In the genomic region with DNA sequence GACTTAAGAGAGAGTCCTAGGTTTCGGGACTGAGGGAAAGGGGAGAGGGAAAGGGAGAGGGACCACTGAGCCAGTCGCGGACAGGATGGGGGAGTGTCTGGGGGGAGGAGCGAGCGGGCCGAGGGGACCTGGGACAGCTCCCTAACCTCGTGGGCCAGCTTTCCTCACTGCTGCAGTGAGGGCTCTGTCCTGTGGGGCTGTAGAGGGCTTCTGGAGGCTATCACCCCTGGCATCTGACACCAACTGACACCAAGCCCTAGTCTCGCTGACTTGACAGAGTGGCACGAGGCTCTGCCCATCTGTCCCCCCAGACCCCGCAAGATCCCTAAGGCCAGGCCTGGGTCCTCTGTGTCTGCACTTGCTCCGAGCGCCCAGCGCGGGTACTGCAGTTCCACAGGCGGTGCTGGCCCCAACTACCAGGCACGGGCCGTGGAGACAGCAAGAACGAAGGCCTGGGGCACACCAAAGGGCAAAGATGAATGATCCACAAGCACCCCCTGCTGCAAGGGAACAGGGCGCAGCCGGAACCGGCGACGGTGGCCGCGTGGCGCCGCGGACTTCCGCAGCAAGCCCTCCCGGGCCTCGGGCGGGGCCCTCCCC, we compare ENCODE assay signal across 8 cellular contexts. TPM values are rescaled to one million over a fixed set of nuclear protein-coding genes. Genes with fewer than 3 reads are reported as not detected.
DNase-seq lines count a peak whose midpoint lies in the region; ATAC-seq and TF ChIP-seq lines count a peak whose summit lies in the region.

No MANE protein-coding gene starts in this region.

- peak overlapping the region; percentile 85 for H3K4me3 Mint-ChIP-seq in activated T-cell treated with anti-CD3 and anti-CD28 coated beads, Interleukin-2, amount 50 U/mL, for 4 hours
- H3K4me3 Mint-ChIP-seq in progenitor cell of endocrine pancreas (ENCODE audit: low read depth): peak overlapping the region; percentile 78

- peak; percentile 37 for ATAC-seq in GM21619 (IDR thresholded peaks at IDR 0.05; ENCODE audit: unreplicated experiment)
- peak; percentile 25 to 42 for ATAC-seq in activated T-cell treated with anti-CD3 and anti-CD28 coated beads, Interleukin-2, amount 50 U/mL, for 4 hours

- no peak for TF ChIP-seq CTCF in progenitor cell of endocrine pancreas (IDR thresholded peaks at IDR 0.05; ENCODE audit: unreplicated experiment)

- H3K27ac Mint-ChIP-seq in progenitor cell of endocrine pancreas: no peak overlapping the region

- peak; percentile 35 for DNase-seq in NCI-H1092 treated with DMSO at 0.1 percent for 48 hours (lab: John Stamatoyannopoulos, UW)
- no peak for DNase-seq in NCI-H1092 (lab: John Stamatoyannopoulos, UW)
- peak; percentile 52 for DNase-seq in HuH-7.5 (ENCODE audit: low spot score)
- no peak for DNase-seq in activated T-cell treated with anti-CD3 and anti-CD28 coated beads, Interleukin-2, amount 50 U/mL, for 4 hours
- peak; percentile 27 for DNase-seq in glomerular visceral epithelial cell (ENCODE audit: extremely low spot score)
- DNase-seq in progenitor cell of endocrine pancreas (ENCODE audit: low spot score, unreplicated experiment): no peak
- no peak for DNase-seq in retina

- peaks cover 4% of the 10 kb centered on the region for H3K36me3 Mint-ChIP-seq in activated T-cell treated with anti-CD3 and anti-CD28 coated beads, Interleukin-2, amount 50 U/mL, for 4 hours (ENCODE audit: insufficient read depth)
- H3K36me3 Mint-ChIP-seq in progenitor cell of endocrine pancreas (ENCODE audit: insufficient read depth): no peaks in the 10 kb centered on the region

- no peaks in the 10 kb centered on the region for H3K9me3 Mint-ChIP-seq in activated T-cell treated with anti-CD3 and anti-CD28 coated beads, Interleukin-2, amount 50 U/mL, for 4 hours
- no peaks in the 10 kb centered on the region for H3K9me3 Mint-ChIP-seq in progenitor cell of endocrine pancreas (ENCODE audit: low read depth)

- H3K27me3 Mint-ChIP-seq in activated T-cell treated with anti-CD3 and anti-CD28 coated beads, Interleukin-2, amount 50 U/mL, for 4 hours (ENCODE audit: low read depth): no peaks in the 10 kb centered on the region
- H3K27me3 Mint-ChIP-seq in progenitor cell of endocrine pancreas: peaks cover 2% of the 10 kb centered on the region

- peaks cover 16% of the 10 kb centered on the region for H3K4me1 Mint-ChIP-seq in activated T-cell treated with anti-CD3 and anti-CD28 coated beads, Interleukin-2, amount 50 U/mL, for 4 hours (ENCODE audit: low read depth)
- H3K4me1 Mint-ChIP-seq in progenitor cell of endocrine pancreas (ENCODE audit: low read depth): no peaks in the 10 kb centered on the region

RNA-seq across cellular contexts. Expression of a gene that starts 0.5 kb away (rescaled TPM):
- 10 to 100 TPM; 77.1 to 90.3 (median 85.3) TPM for total RNA-seq in activated T-cell treated with anti-CD3 and anti-CD28 coated beads, Interleukin-2, amount 50 U/mL, for 4 hours
- 22.3 and 22.9 TPM in 2 replicates for total RNA-seq in progenitor cell of endocrine pancreas

RNA-seq across cellular contexts. Expression of a gene that starts 24.1 kb away (rescaled TPM):
- total RNA-seq in activated T-cell treated with anti-CD3 and anti-CD28 coated beads, Interleukin-2, amount 50 U/mL, for 4 hours: 1 to 10 TPM; 1.7 to 2.4 (median 2.2) TPM
- total RNA-seq in progenitor cell of endocrine pancreas: 0.24 and 0.41 TPM in 2 replicates

RNA-seq across cellular contexts. Expression of a gene that starts 24.9 kb away (rescaled TPM):
- under 1 TPM; 0.13 to 0.30 (median 0.16) TPM for total RNA-seq in activated T-cell treated with anti-CD3 and anti-CD28 coated beads, Interleukin-2, amount 50 U/mL, for 4 hours
- 0.98 and 1.1 TPM in 2 replicates for total RNA-seq in progenitor cell of endocrine pancreas

RNA-seq across cellular contexts. Expression of a gene that starts 47.5 kb away (rescaled TPM):
- under 1 TPM in 1 of 3 donors, not detected in 2; 0.05 TPM for total RNA-seq in activated T-cell treated with anti-CD3 and anti-CD28 coated beads, Interleukin-2, amount 50 U/mL, for 4 hours
- total RNA-seq in progenitor cell of endocrine pancreas: 0.11 and 0.60 TPM in 2 replicates

RNA-seq across cellular contexts. Expression of a gene that starts 58.6 kb away (rescaled TPM):
- 1 to 10 TPM; 1.1 to 1.5 (median 1.5) TPM for total RNA-seq in activated T-cell treated with anti-CD3 and anti-CD28 coated beads, Interleukin-2, amount 50 U/mL, for 4 hours
- total RNA-seq in progenitor cell of endocrine pancreas: 0.38 TPM in 2 replicates

Comparison
In these comparisons a context has a peak if more than half of its experiments do, and no peak if none do; other contexts are left out.
1. DNase-seq: peak in NCI-H1092 treated with DMSO at 0.1 percent for 48 hours (single experiment), HuH-7.5 (single experiment) and glomerular visceral epithelial cell (single experiment); none in NCI-H1092 (single experiment), activated T-cell treated with anti-CD3 and anti-CD28 coated beads, Interleukin-2, amount 50 U/mL, for 4 hours (single experiment), progenitor cell of endocrine pancreas (single experiment) and retina (single experiment).